Comparison of ENCODE assay signal across 8 cellular contexts in the genomic region with DNA sequence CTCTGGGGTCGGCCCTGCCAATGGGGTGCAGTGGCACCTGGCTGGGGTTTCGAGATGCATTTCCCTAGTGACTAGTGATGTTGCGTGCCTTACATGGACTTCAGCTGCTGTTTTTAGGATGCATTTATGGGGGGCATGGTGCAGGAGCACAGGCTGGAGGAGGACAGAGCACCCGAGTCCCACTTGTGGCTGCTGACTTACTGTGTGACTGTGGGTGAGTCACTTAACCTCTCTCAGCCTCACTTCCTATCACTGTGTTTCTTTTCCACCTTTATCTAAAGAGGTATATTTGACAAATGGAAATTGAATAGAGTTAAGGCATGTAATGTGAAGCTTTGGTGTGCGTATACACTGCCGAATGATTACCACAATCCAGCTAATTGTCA.
A peak's percentile ranks its signal among the peaks of the same experiment; 100 is the strongest.
DNase-seq lines count a peak whose midpoint lies in the region; ATAC-seq, FAIRE-seq and TF ChIP-seq lines count a peak whose summit lies in the region.
"Not testable (repeated sequence)": the region's sequence is repeated elsewhere in the genome, so short reads cannot be mapped to it uniquely, and the experiment has no call there.

No MANE protein-coding gene starts in this region.

- not testable (repeated sequence) for H3K79me2 ChIP-seq in HepG2 (ENCODE audit: insufficient read depth, low read length)

- CTCF ChIA-PET in activated CD8-positive, alpha-beta memory T cell treated with anti-CD3 and anti-CD28 coated beads, Interleukin-2, amount 10 ng/mL, durations not matched to agents 7 days and 5 days (lab: Charles Lee); HepG2 (lab: Yijun Ruan, JAX; ENCODE audit: low intra/inter-chr PET ratio, low total read pairs): not testable (repeated sequence)

- not testable (repeated sequence) for H3K27ac Mint-ChIP-seq in activated CD8-positive, alpha-beta memory T cell treated with anti-CD3 and anti-CD28 coated beads, Interleukin-2, amount 10 ng/mL, durations not matched to agents 7 days and 5 days; activated T-helper 17 cell treated with anti-CD3 and anti-CD28 coated beads, Interleukin-2, amount 50 U/mL, for 72 hours

- H2AK5ac ChIP-seq in neuronal stem cell (ENCODE audit: low read depth, low read length), result peak overlapping the region; percentile 84

- H3K4me1 Mint-ChIP-seq in activated CD8-positive, alpha-beta memory T cell treated with anti-CD3 and anti-CD28 coated beads, Interleukin-2, amount 10 ng/mL, durations not matched to agents 7 days and 5 days; activated T-helper 17 cell treated with anti-CD3 and anti-CD28 coated beads, Interleukin-2, amount 50 U/mL, for 72 hours: not testable (repeated sequence)

- not testable (repeated sequence) for H3K9ac ChIP-seq in HepG2 (ENCODE audit: insufficient read depth, low read depth, low read length); neuronal stem cell (ENCODE audit: low read depth, low read length, poor library complexity)

- not testable (repeated sequence) for H3K4me3 Mint-ChIP-seq in activated CD8-positive, alpha-beta memory T cell treated with anti-CD3 and anti-CD28 coated beads, Interleukin-2, amount 10 ng/mL, durations not matched to agents 7 days and 5 days; activated T-helper 17 cell treated with anti-CD3 and anti-CD28 coated beads, Interleukin-2, amount 50 U/mL, for 72 hours

- H3K23ac ChIP-seq in neuronal stem cell (ENCODE audit: low read depth, low read length, poor library complexity), result not testable (repeated sequence)

- peak overlapping the region; percentile 82 to 87 (median 84) for H3K27ac ChIP-seq in esophagus muscularis mucosa (replicated peaks in 1 of 4)
- not testable (repeated sequence) for H3K27ac ChIP-seq in HepG2 (ENCODE audit: extremely low read length, insufficient read depth, low read length); neuronal stem cell (replicated peaks; ENCODE audit: low read length)
- peak overlapping the region; percentile 82 to 88 (median 87) for H3K27ac ChIP-seq in sigmoid colon
- H3K27ac ChIP-seq in vagina, result peak overlapping the region; percentile 93

- TF ChIP-seq EP300 in esophagus muscularis mucosa (IDR thresholded peaks at IDR 0.05); HepG2 (IDR thresholded peaks at IDR 0.05; ENCODE audit: low read depth in 2 of 2, low read length in 2 of 2); HepG2 (CRISPR knock-in tag; IDR thresholded peaks at IDR 0.05; ENCODE audit: borderline replicate concordance); sigmoid colon (IDR thresholded peaks at IDR 0.05): not testable (repeated sequence)

- DNase-seq in ELR (ENCODE audit: low read depth) (peak; percentile 10), vagina (ENCODE audit: extremely low spot score in 2 of 2) (peak in 1 of 2 donors; percentile 37)
- peak; percentile 11 for DNase-seq in activated CD8-positive, alpha-beta memory T cell treated with anti-CD3 and anti-CD28 coated beads, Interleukin-2, amount 10 ng/mL, durations not matched to agents 7 days and 5 days
- not testable (repeated sequence) for DNase-seq in esophagus muscularis mucosa (ENCODE audit: extremely low spot score); HepG2 (ENCODE audit: low spot score); neuronal stem cell (ENCODE audit: low spot score); sigmoid colon

- intact Hi-C loops in esophagus muscularis mucosa (cut with DNase I); HepG2 (cut with micrococcal nuclease; ENCODE audit: unreplicated experiment); sigmoid colon (cut with DNase I); vagina (cut with DNase I): not testable (repeated sequence)

- not testable (repeated sequence) for H4K20me1 ChIP-seq in HepG2 (ENCODE audit: insufficient read depth, low read length)

- H3K36me3 ChIP-seq in esophagus muscularis mucosa; HepG2 (replicated peaks in 1 of 2; ENCODE audit: control insufficient read depth in 1 of 2, insufficient read depth in 2 of 2, low read length in 2 of 2); neuronal stem cell (replicated peaks in 1 of 2; ENCODE audit: control insufficient read depth in 2 of 2, insufficient read depth in 2 of 2, low read length in 2 of 2); sigmoid colon; vagina: not testable (repeated sequence)

- not testable (repeated sequence) for TF ChIP-seq RAD21 in HepG2 (CRISPR knock-in tag; IDR thresholded peaks at IDR 0.05)

- not testable (repeated sequence) for H2BK120ac ChIP-seq in neuronal stem cell (ENCODE audit: low read depth, low read length)

- whole genome bisulfite sequencing in esophagus muscularis mucosa, result 87% methylated on average over 4 of the region's 6 CpGs
- 79% methylated on average over 6 of the region's 6 CpGs for WGBS in HepG2 (ENCODE audit: low lambda C conversion rate)
- no CpG with 5 or more reads among the region's 6 CpGs for WGBS in neuronal stem cell (ENCODE audit: extremely low coverage in 2 of 2, insufficient read length in 2 of 2, insufficient replicate concordance in 1 of 2), 2 donors
- WGBS in sigmoid colon, 2 donors, result 93 to 96% methylated on average over 6 of the region's 6 CpGs

- not testable (repeated sequence) for H3K27me3 ChIP-seq in esophagus muscularis mucosa; HepG2 (ENCODE audit: control insufficient read depth in 1 of 2, insufficient read depth in 2 of 2, low read length in 2 of 2); neuronal stem cell (ENCODE audit: control insufficient read depth in 3 of 3, insufficient read depth in 3 of 3, low read depth in 1 of 3, low read length in 3 of 3); sigmoid colon; vagina

- peak overlapping the region; percentile 38 for H3K14ac ChIP-seq in neuronal stem cell (ENCODE audit: low read length)

- POLR2A ChIA-PET in HepG2 (lab: Yijun Ruan, JAX), result not testable (repeated sequence)

- not testable (repeated sequence) for H3K27me3 Mint-ChIP-seq in activated CD8-positive, alpha-beta memory T cell treated with anti-CD3 and anti-CD28 coated beads, Interleukin-2, amount 10 ng/mL, durations not matched to agents 7 days and 5 days; activated T-helper 17 cell treated with anti-CD3 and anti-CD28 coated beads, Interleukin-2, amount 50 U/mL, for 72 hours

- not testable (repeated sequence) for H3K4me2 ChIP-seq in HepG2 (ENCODE audit: low read depth, low read length); neuronal stem cell (ENCODE audit: insufficient read depth, low read length, poor library complexity, severe bottlenecking)

- not testable (repeated sequence) for H3K4me3 ChIP-seq in esophagus muscularis mucosa; HepG2 (replicated peaks in 1 of 3; ENCODE audit: insufficient read depth in 1 of 3, low read depth in 2 of 3, low read length in 3 of 3); neuronal stem cell (ENCODE audit: low read length in 2 of 2); sigmoid colon; vagina

- BruUV-seq in HepG2 (replicated peaks; lab: Mats Ljungman, UMichigan), result not testable (repeated sequence)

- not testable (repeated sequence) for H2BK15ac ChIP-seq in neuronal stem cell (ENCODE audit: low read length)

- not testable (repeated sequence) for H4K8ac ChIP-seq in neuronal stem cell (ENCODE audit: low read depth, low read length)

- not testable (repeated sequence) for H3K18ac ChIP-seq in neuronal stem cell (ENCODE audit: low read length)

- ATAC-seq in activated CD8-positive, alpha-beta memory T cell treated with anti-CD3 and anti-CD28 coated beads, Interleukin-2, amount 10 ng/mL, durations not matched to agents 7 days and 5 days; HepG2: not testable (repeated sequence)
- peak; percentile 49 for ATAC-seq in activated T-helper 17 cell treated with anti-CD3 and anti-CD28 coated beads, Interleukin-2, amount 50 U/mL, for 72 hours (replicated peaks)

- H3K4ac ChIP-seq in neuronal stem cell (ENCODE audit: low read length), result not testable (repeated sequence)

- TF ChIP-seq CTCF in esophagus muscularis mucosa (IDR thresholded peaks at IDR 0.05); HepG2 (CRISPR knock-in tag; IDR thresholded peaks at IDR 0.05); sigmoid colon (IDR thresholded peaks at IDR 0.05); vagina (IDR thresholded peaks at IDR 0.05): not testable (repeated sequence)

- not testable (repeated sequence) for TF ChIP-seq POLR2A in esophagus muscularis mucosa (IDR thresholded peaks at IDR 0.05; ENCODE audit: low read depth); HepG2 (IDR thresholded peaks at IDR 0.05; ENCODE audit: insufficient read depth in 1 of 2, low read depth in 2 of 2, low read length in 2 of 2); sigmoid colon (IDR thresholded peaks at IDR 0.05); vagina (IDR thresholded peaks at IDR 0.05)

- FAIRE-seq in HepG2 (lab: Jason Lieb, UNC), result not testable (repeated sequence)

- in situ Hi-C loops in HepG2 (cut with HindIII; ENCODE audit: extremely low pct_ligation_motif_present, low pct_unique_long_range_greater_than_20kb), result loop anchor here (25.0 kb wide), 1 partner anchor 92 kb away; no protein-coding TSS in a partner anchor

- H3K4me1 ChIP-seq in esophagus muscularis mucosa (peaks cover 0 to 65% (median 55%) of the 10 kb centered on the region in 4 donors), HepG2 (ENCODE audit: insufficient read depth, low read length) (peaks cover 38% of the 10 kb centered on the region), sigmoid colon (peaks cover 0 to 59% (median 43%) of the 10 kb centered on the region in 4 donors), vagina (peaks cover 36% of the 10 kb centered on the region)
- not testable (repeated sequence) for H3K4me1 ChIP-seq in neuronal stem cell (ENCODE audit: control insufficient read depth in 2 of 2, insufficient read depth in 1 of 2, low read depth in 1 of 2, low read length in 2 of 2)

- not testable (repeated sequence) for H4K91ac ChIP-seq in neuronal stem cell (ENCODE audit: low read depth, low read length, poor library complexity)

- H3K9me3 ChIP-seq in esophagus muscularis mucosa; HepG2 (ENCODE audit: low read length); neuronal stem cell (replicated peaks in 1 of 2; ENCODE audit: control insufficient read depth in 2 of 2, insufficient read depth in 1 of 2, low read depth in 1 of 2, low read length in 2 of 2); sigmoid colon; vagina: not testable (repeated sequence)

- H2BK5ac ChIP-seq in neuronal stem cell (ENCODE audit: low read length), result not testable (repeated sequence)

- H2AFZ ChIP-seq in HepG2 (ENCODE audit: low read length); neuronal stem cell (ENCODE audit: low read length): not testable (repeated sequence)

- peaks cover 15% of the 10 kb centered on the region for H3K36me3 Mint-ChIP-seq in activated CD8-positive, alpha-beta memory T cell treated with anti-CD3 and anti-CD28 coated beads, Interleukin-2, amount 10 ng/mL, durations not matched to agents 7 days and 5 days
- H3K36me3 Mint-ChIP-seq in activated T-helper 17 cell treated with anti-CD3 and anti-CD28 coated beads, Interleukin-2, amount 50 U/mL, for 72 hours (ENCODE audit: low read depth), result not testable (repeated sequence)

- not testable (repeated sequence) for H2BK12ac ChIP-seq in neuronal stem cell (ENCODE audit: low read length)

- H3K79me1 ChIP-seq in neuronal stem cell (ENCODE audit: low read depth, low read length), result not testable (repeated sequence)

- H3K9me3 Mint-ChIP-seq in activated CD8-positive, alpha-beta memory T cell treated with anti-CD3 and anti-CD28 coated beads, Interleukin-2, amount 10 ng/mL, durations not matched to agents 7 days and 5 days (ENCODE audit: low read depth); activated T-helper 17 cell treated with anti-CD3 and anti-CD28 coated beads, Interleukin-2, amount 50 U/mL, for 72 hours: not testable (repeated sequence)
